In genomic region chr5:42791151-42791550, GRCh38 we compare ENCODE assay signal across 21 cellular contexts. TPM values are rescaled to one million over a fixed set of nuclear protein-coding genes. Genes with fewer than 3 reads are reported as not detected.
A peak's percentile ranks its signal among the peaks of the same experiment; 100 is the strongest.
DNase-seq lines count a peak whose midpoint lies in the region; ATAC-seq and TF ChIP-seq lines count a peak whose summit lies in the region.
"Had no signal": no experiment of that assay in that cellular context is flagged by ENCODE, and none has a peak within 500 bp of the region (broad histone marks: within the 10 kb centered on the region; RNA-seq: fewer than 3 reads in every experiment).

No MANE protein-coding gene starts in this region.

- no peak for TF ChIP-seq CTCF in AG09319 (IDR thresholded peaks at IDR 0.05; ENCODE audit: low read depth, low read length)
- TF ChIP-seq CTCF in HFF-Myc (IDR thresholded peaks at IDR 0.05; ENCODE audit: low read depth, low read length, missing control alignments) = no peak

- intact Hi-C loops in cardiac septum (cut with DNase I) = no loop called here

- DNase-seq in AG09319 (ENCODE audit: extremely low read depth, low read depth) (peak; percentile 5), HFF-Myc (ENCODE audit: extremely low read depth, low read depth) (peak; percentile 4), NCI-H69 (lab: John Stamatoyannopoulos, UW) (peak; percentile 4), fibroblast of peridontal ligament (ENCODE audit: extremely low read depth) (peak; percentile 43), AG08396 (ENCODE audit: low spot score) (no peak), SW 1271 (lab: John Stamatoyannopoulos, UW) (no peak), cardiac septum (ENCODE audit: low spot score) (no peak)
- DNase-seq: AML-193; DND-41; NCI-H1436; NCI-H2029; NCI-H226; NCI-H524 treated with DMSO at 0.1 percent for 48 hours; NK-92 treated with Interleukin-12 subunit alpha and Interleukin-12 subunit beta, amount 100 ng/mL, for 24 hours; Peyer's patch; T-cell had no signal

- ATAC-seq in HG03159 (IDR thresholded peaks at IDR 0.05; ENCODE audit: unreplicated experiment) = no peak
- ATAC-seq: A549, K562, Right ventricle myocardium inferior, T-cell had no signal

- H3K4me3 ChIP-seq in HFF-Myc (replicated peaks; ENCODE audit: low read depth, low read length) = no peak overlapping the region
- H3K4me3 ChIP-seq: A549, K562, Peyer's patch had no signal

RNA-seq across cellular contexts. Expression of gene SELENOP, which starts 20.5 kb away (rescaled TPM):
- 149 TPM for total RNA-seq in cardiac septum

RNA-seq across cellular contexts. Expression of gene CCDC152, which starts 34.5 kb away (rescaled TPM):
- total RNA-seq in cardiac septum = 1.0 TPM
- total RNA-seq: G401 had no signal

Comparison
In these comparisons a context has a peak if more than half of its experiments do, and no peak if none do; other contexts are left out.
1. DNase-seq: peak in AG09319 (single experiment), HFF-Myc (single experiment), NCI-H69 (single experiment) and fibroblast of peridontal ligament (single experiment); none in AG08396 (single experiment), SW 1271 (0 of 2) and cardiac septum (single experiment).